In genomic region chr4:176123710-176124407, GRCh38 we compare ENCODE assay signal across 8 cellular contexts. TPM values are rescaled to one million over a fixed set of nuclear protein-coding genes. Genes with fewer than 3 reads are reported as not detected.
A peak's percentile ranks its signal among the peaks of the same experiment; 100 is the strongest.
DNase-seq lines count a peak whose midpoint lies in the region; ATAC-seq, FAIRE-seq and TF ChIP-seq lines count a peak whose summit lies in the region.

No MANE protein-coding gene starts in this region.

- H3K27ac ChIP-seq in kidney (ENCODE audit: low read depth in 2 of 2, low read length in 2 of 2): no peak overlapping the region

- H3K36me3 Mint-ChIP-seq in WTC11: no peaks in the 10 kb centered on the region

- H3K4me1 ChIP-seq in kidney (ENCODE audit: control insufficient read depth in 1 of 2, insufficient read depth in 1 of 2, low read depth in 1 of 2, low read length in 2 of 2): no peaks in the 10 kb centered on the region

- intact Hi-C loops in kidney (cut with DNase I): no loop called here

- H3K9me3 Mint-ChIP-seq in WTC11: no peaks in the 10 kb centered on the region

- no peak overlapping the region for H3K4me3 Mint-ChIP-seq in WTC11

- no peaks in the 10 kb centered on the region for H3K9me3 ChIP-seq in kidney (ENCODE audit: control insufficient read depth in 1 of 2, low read length in 2 of 2)

- CTCF ChIA-PET in WTC11 (lab: Charles Lee): interaction anchor here (0.9 to 1.5 kb wide), 10 partner anchors 9 to 218 kb away, joined by 3 to 10 read pairs (median 4); no protein-coding TSS in a partner anchor

- no peak overlapping the region for H3K9ac ChIP-seq in kidney (ENCODE audit: low read length in 2 of 2)

- FAIRE-seq in kidney (lab: Jason Lieb, UNC): no peak

- peaks cover 0 to 2% of the 10 kb centered on the region in 2 donors for H3K36me3 ChIP-seq in kidney (ENCODE audit: control insufficient read depth in 1 of 2, insufficient read depth in 2 of 2, low read length in 2 of 2)

- H3K4me3 ChIP-seq in kidney (ENCODE audit: low read length in 2 of 2): no peak overlapping the region

- peak; percentile 89 for ATAC-seq in activated CD4-positive, CD25-positive, alpha-beta regulatory T cell treated with anti-CD3 and anti-CD28 coated beads, Interleukin-2, amount 50 U/mL, for 24 hours
- ATAC-seq in GM21423 (IDR thresholded peaks at IDR 0.05; ENCODE audit: unreplicated experiment): peak; percentile 100
- ATAC-seq in HG03520 (IDR thresholded peaks at IDR 0.05; ENCODE audit: unreplicated experiment): peak; percentile 100
- ATAC-seq in WTC11: peak; percentile 99

- peak overlapping the region; percentile 7 for H3K27ac Mint-ChIP-seq in WTC11

- no peak for DNase-seq in activated CD4-positive, CD25-positive, alpha-beta regulatory T cell (lab: John Stamatoyannopoulos, UW)
- DNase-seq in WTC11 (ENCODE audit: low spot score) (peak; percentile 36), kidney (no peak), NCI-H524 (lab: John Stamatoyannopoulos, UW) (no peak)
- DNase-seq in effector CD4-positive, alpha-beta T cell: no peak

- TF ChIP-seq CTCF in WTC11 (IDR thresholded peaks at IDR 0.05) (peak; percentile 73), kidney (IDR thresholded peaks at IDR 0.05; ENCODE audit: borderline replicate concordance, extremely low read depth, insufficient read depth) (peak; percentile 51)

- no peaks in the 10 kb centered on the region for H3K27me3 Mint-ChIP-seq in WTC11 (ENCODE audit: low read depth)

- POLR2A ChIA-PET in WTC11 (lab: Charles Lee): no interaction called here

- H3K4me1 Mint-ChIP-seq in WTC11: peaks cover 10% of the 10 kb centered on the region

TF ChIP-seq in WTC11, 78 proteins besides CTCF, POLR2A, EP300 and RAD21:
- TF ChIP-seq NR2C2 (CRISPR knock-in tag; IDR thresholded peaks at IDR 0.05) (no peak), ATF1 (CRISPR knock-in tag; IDR thresholded peaks at IDR 0.05) (no peak), FOXJ3 (CRISPR knock-in tag; IDR thresholded peaks at IDR 0.05; ENCODE audit: borderline replicate concordance) (no peak), ZNF121 (CRISPR knock-in tag; IDR thresholded peaks at IDR 0.05) (no peak), IRF2 (CRISPR knock-in tag; IDR thresholded peaks at IDR 0.05; ENCODE audit: borderline replicate concordance, low read depth) (no peak), MXD4 (CRISPR knock-in tag; IDR thresholded peaks at IDR 0.05; ENCODE audit: borderline replicate concordance) (no peak), SMAD3 (CRISPR knock-in tag; IDR thresholded peaks at IDR 0.05; ENCODE audit: borderline replicate concordance) (no peak), RELA (CRISPR knock-in tag; IDR thresholded peaks at IDR 0.05; ENCODE audit: borderline replicate concordance) (no peak), TEAD4 (CRISPR knock-in tag; IDR thresholded peaks at IDR 0.05) (no peak), ZNF416 (CRISPR knock-in tag; IDR thresholded peaks at IDR 0.05) (no peak), ZBTB21 (CRISPR knock-in tag; IDR thresholded peaks at IDR 0.05; ENCODE audit: borderline replicate concordance) (no peak), E2F4 (CRISPR knock-in tag; IDR thresholded peaks at IDR 0.05; ENCODE audit: borderline replicate concordance, low read depth) (no peak), ZNF532 (CRISPR knock-in tag; IDR thresholded peaks at IDR 0.05; ENCODE audit: borderline replicate concordance) (no peak), FOXP1 (CRISPR knock-in tag; IDR thresholded peaks at IDR 0.05; ENCODE audit: borderline replicate concordance) (no peak), GABPB1 (CRISPR knock-in tag; IDR thresholded peaks at IDR 0.05) (no peak), JAZF1 (CRISPR knock-in tag; IDR thresholded peaks at IDR 0.05) (no peak), NR1H2 (CRISPR knock-in tag; IDR thresholded peaks at IDR 0.05) (no peak)
- TF ChIP-seq, protein P1, sequence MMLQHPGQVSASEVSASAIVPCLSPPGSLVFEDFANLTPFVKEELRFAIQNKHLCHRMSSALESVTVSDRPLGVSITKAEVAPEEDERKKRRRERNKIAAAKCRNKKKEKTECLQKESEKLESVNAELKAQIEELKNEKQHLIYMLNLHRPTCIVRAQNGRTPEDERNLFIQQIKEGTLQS (CRISPR knock-in tag; conservative IDR thresholded peaks at IDR 0.05): no peak

RNA-seq across cellular contexts. Expression of gene WDR17, which starts 58.2 kb away (rescaled TPM):
- total RNA-seq in WTC11 (2021): 4.4 to 4.9 TPM (median 4.6 TPM) in 3 replicates
- 6.4 TPM for total RNA-seq in kidney
- 1.4 TPM for polyA plus RNA-seq in kidney (ENCODE audit: insufficient read depth, low read depth, low replicate concordance)
